In the genomic region with DNA sequence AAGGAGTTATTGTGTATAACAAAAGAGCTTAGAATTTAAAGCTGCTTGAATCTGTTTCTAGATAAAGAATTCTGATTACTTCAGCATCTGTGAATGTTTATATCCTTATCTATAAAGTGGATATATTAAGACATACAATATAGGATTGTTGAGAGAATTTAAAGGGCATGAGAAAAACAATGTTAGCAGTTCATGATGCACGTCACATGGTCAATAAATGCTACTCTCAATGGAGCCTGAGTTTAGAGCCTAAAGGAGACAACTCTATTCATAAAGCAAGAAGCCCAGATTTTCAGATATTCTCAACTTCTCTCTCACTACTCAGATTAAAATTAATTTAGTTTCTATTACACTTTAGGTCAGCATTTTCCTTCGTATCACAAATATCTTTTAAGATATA, we compare ENCODE assay signal across 33 cellular contexts.
"Had no signal": no experiment of that assay in that cellular context is flagged by ENCODE, and none has a peak within 500 bp of the region (broad histone marks: within the 10 kb centered on the region; RNA-seq: fewer than 3 reads in every experiment).

No MANE protein-coding gene starts in this region.

- ATAC-seq: activated CD8-positive, alpha-beta T cell treated with anti-CD3 and anti-CD28 coated beads for 36 hours; activated naive CD4-positive, alpha-beta T cell treated with anti-CD3 and anti-CD28 coated beads, Interleukin-2, amount 50 U/mL, for 72 hours; activated T-cell treated with anti-CD3 and anti-CD28 coated beads, Interleukin-2, amount 50 U/mL, for 4 hours; activated T-cell treated with anti-CD3 and anti-CD28 coated beads, Interleukin-2, amount 50 U/mL, for 72 hours; activated T-helper 17 cell treated with anti-CD3 and anti-CD28 coated beads, Interleukin-2, amount 50 U/mL, for 72 hours; body of pancreas had no signal

- H3K36me3 ChIP-seq: adrenal gland, brain microvascular endothelial cell, breast epithelium had no signal

- DNase-seq: activated B cell treated with CpG ODN at 0.5 μM for 24 hours; activated CD4-positive, alpha-beta memory T cell treated with anti-CD3 and anti-CD28 coated beads for 36 hours; activated CD4-positive, alpha-beta T cell treated with anti-CD3 and anti-CD28 coated beads for 4 hours; activated CD4-positive, alpha-beta T cell treated with anti-CD3 and anti-CD28 coated beads, Interleukin-2, amount 10 ng/mL, durations not matched to agents 24 days and 14 days; activated CD4-positive, alpha-beta T cell treated with anti-CD3 and anti-CD28 coated beads, Interleukin-2, amount 50 U/mL, for 1 hour; activated CD4-positive, alpha-beta T cell treated with anti-CD3 and anti-CD28 coated beads, Interleukin-2, amount 50 U/mL, for 4 hours; activated CD4-positive, CD25-positive, alpha-beta regulatory T cell treated with anti-CD3 and anti-CD28 coated beads, Interleukin-2, amount 50 U/mL, for 72 hours; activated CD8-positive, alpha-beta memory T cell treated with anti-CD3 and anti-CD28 coated beads, Interleukin-2, amount 50 U/mL, for 4 hours; activated CD8-positive, alpha-beta T cell treated with anti-CD3 and anti-CD28 coated beads for 36 hours; activated effector memory CD4-positive, alpha-beta T cell treated with anti-CD3 and anti-CD28 coated beads, Interleukin-2, amount 50 U/mL, for 16 hours; activated gamma-delta T cell treated with Interleukin-2 at 50 U/mL for 16 hours; activated naive CD4-positive, alpha-beta T cell; activated naive CD4-positive, alpha-beta T cell treated with anti-CD3 and anti-CD28 coated beads for 36 hours; activated naive CD4-positive, alpha-beta T cell treated with anti-CD3 and anti-CD28 coated beads, Interleukin-2, amount 50 U/mL, for 16 hours; activated naive CD8-positive, alpha-beta T cell treated with anti-CD3 and anti-CD28 coated beads for 36 hours; activated T-cell treated with anti-CD3 and anti-CD28 coated beads for 4 hours; activated T-cell treated with anti-CD3 and anti-CD28 coated beads, Interleukin-2, amount 50 U/mL, for 1 hour; activated T-cell treated with anti-CD3 and anti-CD28 coated beads, Interleukin-2, amount 50 U/mL, for 4 hours; activated T-cell treated with anti-CD3 and anti-CD28 coated beads, Interleukin-2, amount 50 U/mL, for 72 hours; adrenal gland; amniotic stem cell; aorta; body of pancreas; brain microvascular endothelial cell; central memory CD4-positive, alpha-beta T cell; T-helper 2 cell; T-helper 9 cell had no signal

- FAIRE-seq: astrocyte, TTC549 had no signal

- H3K27ac ChIP-seq: adrenal gland, body of pancreas, brain microvascular endothelial cell, breast epithelium, VCaP had no signal

- H3K4me1 ChIP-seq: adrenal gland, body of pancreas, breast epithelium had no signal

- H3K4me3 ChIP-seq: adrenal gland, body of pancreas, breast epithelium had no signal

- H3K9me3 ChIP-seq: body of pancreas, breast epithelium had no signal

- H3K27me3 ChIP-seq: adrenal gland, body of pancreas, brain microvascular endothelial cell, breast epithelium had no signal
